9 cellular contexts compared by ENCODE assay signal in genomic region chr4:140103676-140104075, GRCh38. TPM values are rescaled to one million over a fixed set of nuclear protein-coding genes. Genes with fewer than 3 reads are reported as not detected.
A peak's percentile ranks its signal among the peaks of the same experiment; 100 is the strongest.
DNase-seq lines count a peak whose midpoint lies in the region; ATAC-seq and TF ChIP-seq lines count a peak whose summit lies in the region.
"Had no signal": no experiment of that assay in that cellular context is flagged by ENCODE, and none has a peak within 500 bp of the region (broad histone marks: within the 10 kb centered on the region; RNA-seq: fewer than 3 reads in every experiment).

No MANE protein-coding gene starts in this region.

- no peaks in the 10 kb centered on the region for H3K9me3 ChIP-seq in CD4-positive, CD25-positive, alpha-beta regulatory T cell (ENCODE audit: control insufficient read depth in 2 of 2, low read length in 2 of 2)
- no peaks in the 10 kb centered on the region for H3K9me3 ChIP-seq in Caco-2

- H3K4me1 ChIP-seq in CD4-positive, CD25-positive, alpha-beta regulatory T cell (ENCODE audit: control insufficient read depth, insufficient read depth, low read length, poor library complexity, severe bottlenecking), result peaks cover 16% of the 10 kb centered on the region
- peaks cover 9% of the 10 kb centered on the region for H3K4me1 ChIP-seq in Caco-2

- H3K27me3 ChIP-seq in CD4-positive, CD25-positive, alpha-beta regulatory T cell (ENCODE audit: control insufficient read depth, insufficient read depth, low read length), result no peaks in the 10 kb centered on the region
- H3K27me3 ChIP-seq in HL-60 (ENCODE audit: insufficient read depth, poor library complexity, severe bottlenecking), result no peaks in the 10 kb centered on the region
- H3K27me3 ChIP-seq in Caco-2 (replicated peaks; ENCODE audit: control insufficient read depth, insufficient read depth, low read length), result no peaks in the 10 kb centered on the region

- no peaks in the 10 kb centered on the region for H3K36me3 Mint-ChIP-seq in CD4-positive, CD25-positive, alpha-beta regulatory T cell
- peaks cover 5% of the 10 kb centered on the region for H3K36me3 Mint-ChIP-seq in activated T-helper 1 cell treated with anti-CD3 and anti-CD28 coated beads, Interleukin-12 subunit alpha, Interleukin-12 subunit beta, Interleukin-2, Interleukin-4 antibody, amounts not matched to agents 30 ng/mL and 10 ng/mL and 1 ng/mL, durations not matched to agents 14 hours and 24 hours and 36 hours (ENCODE audit: low read depth)
- peaks cover 5% of the 10 kb centered on the region for H3K36me3 Mint-ChIP-seq in Caco-2 (ENCODE audit: insufficient read depth, unreplicated experiment)

- BruUV-seq in Caco-2 (replicated peaks; lab: Mats Ljungman, UMichigan), result no TSS peak

- no peaks in the 10 kb centered on the region for H3K27me3 Mint-ChIP-seq in CD4-positive, CD25-positive, alpha-beta regulatory T cell
- peaks cover 19% of the 10 kb centered on the region for H3K27me3 Mint-ChIP-seq in activated T-helper 1 cell treated with anti-CD3 and anti-CD28 coated beads, Interleukin-12 subunit alpha, Interleukin-12 subunit beta, Interleukin-2, Interleukin-4 antibody, amounts not matched to agents 30 ng/mL and 10 ng/mL and 1 ng/mL, durations not matched to agents 14 hours and 24 hours and 36 hours (ENCODE audit: insufficient read depth)
- no peaks in the 10 kb centered on the region for H3K27me3 Mint-ChIP-seq in Caco-2 (ENCODE audit: insufficient read depth, unreplicated experiment)
- H3K27me3 Mint-ChIP-seq: brain had no signal

- POLR2A ChIA-PET in Caco-2 (lab: Charles Lee), result no interaction called here

- no peak overlapping the region for H3K27ac ChIP-seq in CD4-positive, CD25-positive, alpha-beta regulatory T cell (ENCODE audit: insufficient read depth, low read length, poor library complexity, severe bottlenecking)
- peak overlapping the region; percentile 35 for H3K27ac ChIP-seq in HL-60 (replicated peaks)

- H3K4me1 Mint-ChIP-seq in CD4-positive, CD25-positive, alpha-beta regulatory T cell, result peaks cover 8 to 33% (median 24%) of the 10 kb centered on the region in 4 donors
- peaks cover 72% of the 10 kb centered on the region for H3K4me1 Mint-ChIP-seq in activated T-helper 1 cell treated with anti-CD3 and anti-CD28 coated beads, Interleukin-12 subunit alpha, Interleukin-12 subunit beta, Interleukin-2, Interleukin-4 antibody, amounts not matched to agents 30 ng/mL and 10 ng/mL and 1 ng/mL, durations not matched to agents 14 hours and 24 hours and 36 hours (ENCODE audit: low read depth)
- H3K4me1 Mint-ChIP-seq in Caco-2 (ENCODE audit: low read depth, unreplicated experiment), result peaks cover 34% of the 10 kb centered on the region

- TF ChIP-seq CTCF in HL-60 (IDR thresholded peaks at IDR 0.05; ENCODE audit: insufficient read depth, low read length), result no peak
- TF ChIP-seq CTCF in Caco-2 (IDR thresholded peaks at IDR 0.05; ENCODE audit: insufficient read depth in 1 of 2, low read depth in 1 of 2, low read length in 1 of 2, severe bottlenecking in 1 of 2, unreplicated experiment in 1 of 2), result no peak

- DNase-seq in CD4-positive, CD25-positive, alpha-beta regulatory T cell, result peak in 2 of 3 donors; percentile 24 to 72
- DNase-seq in HL-60 (ENCODE audit: low read depth in 1 of 2, low spot score in 1 of 2) (peak in 1 of 2 experiments; percentile 70), COR-L47 (lab: John Stamatoyannopoulos, UW) (no peak), NCI-H2196 (lab: John Stamatoyannopoulos, UW; ENCODE audit: unreplicated experiment) (no peak), Caco-2 (no peak)
- peak; percentile 54 for DNase-seq in activated T-helper 1 cell treated with anti-CD3 and anti-CD28 coated beads, Interleukin-12 subunit alpha, Interleukin-12 subunit beta, Interleukin-2, Interleukin-4 antibody, amounts not matched to agents 30 ng/mL and 10 ng/mL and 1 ng/mL, durations not matched to agents 14 hours and 24 hours and 36 hours (ENCODE audit: low spot score)
- peak; percentile 32 to 34 for DNase-seq in stimulated activated CD4-positive, alpha-beta T cell treated with anti-CD3 and anti-CD28 coated beads, Interleukin-2, amount 100 ng/mL, for 24 hours

- ATAC-seq in CD4-positive, CD25-positive, alpha-beta regulatory T cell (ENCODE audit: low read depth in 2 of 2), result peak; percentile 79 to 80
- peak; percentile 93 for ATAC-seq in GM21390 (IDR thresholded peaks at IDR 0.05; ENCODE audit: unreplicated experiment)

- CTCF ChIA-PET in Caco-2 (lab: Charles Lee), result no interaction called here

- H3K27ac Mint-ChIP-seq in CD4-positive, CD25-positive, alpha-beta regulatory T cell, result peak overlapping the region in 1 of 3 donors; percentile 46
- peak overlapping the region; percentile 75 for H3K27ac Mint-ChIP-seq in activated T-helper 1 cell treated with anti-CD3 and anti-CD28 coated beads, Interleukin-12 subunit alpha, Interleukin-12 subunit beta, Interleukin-2, Interleukin-4 antibody, amounts not matched to agents 30 ng/mL and 10 ng/mL and 1 ng/mL, durations not matched to agents 14 hours and 24 hours and 36 hours
- no peak overlapping the region for H3K27ac Mint-ChIP-seq in Caco-2 (ENCODE audit: unreplicated experiment)

- H3K4me3 ChIP-seq in CD4-positive, CD25-positive, alpha-beta regulatory T cell (ENCODE audit: low read depth, low read length), result no peak overlapping the region
- H3K4me3 ChIP-seq in HL-60 (replicated peaks; ENCODE audit: insufficient read depth, low read length), result no peak overlapping the region
- H3K4me3 ChIP-seq in Caco-2 (ENCODE audit: low read depth, low read length), result no peak overlapping the region

- peak overlapping the region in 2 of 4 donors; percentile 16 to 39 for H3K4me3 Mint-ChIP-seq in CD4-positive, CD25-positive, alpha-beta regulatory T cell
- peak overlapping the region; percentile 39 for H3K4me3 Mint-ChIP-seq in activated T-helper 1 cell treated with anti-CD3 and anti-CD28 coated beads, Interleukin-12 subunit alpha, Interleukin-12 subunit beta, Interleukin-2, Interleukin-4 antibody, amounts not matched to agents 30 ng/mL and 10 ng/mL and 1 ng/mL, durations not matched to agents 14 hours and 24 hours and 36 hours
- H3K4me3 Mint-ChIP-seq in Caco-2 (ENCODE audit: unreplicated experiment), result no peak overlapping the region
- H3K4me3 Mint-ChIP-seq: brain had no signal

- H3K9me3 Mint-ChIP-seq in CD4-positive, CD25-positive, alpha-beta regulatory T cell, result peaks cover 0 to 2% (median 0%) of the 10 kb centered on the region in 7 donors
- no peaks in the 10 kb centered on the region for H3K9me3 Mint-ChIP-seq in activated T-helper 1 cell treated with anti-CD3 and anti-CD28 coated beads, Interleukin-12 subunit alpha, Interleukin-12 subunit beta, Interleukin-2, Interleukin-4 antibody, amounts not matched to agents 30 ng/mL and 10 ng/mL and 1 ng/mL, durations not matched to agents 14 hours and 24 hours and 36 hours
- no peaks in the 10 kb centered on the region for H3K9me3 Mint-ChIP-seq in Caco-2 (ENCODE audit: unreplicated experiment)
- H3K9me3 Mint-ChIP-seq: brain had no signal

- intact Hi-C loops in activated T-helper 1 cell treated with anti-CD3 and anti-CD28 coated beads, Interleukin-12 subunit alpha, Interleukin-12 subunit beta, Interleukin-2, Interleukin-4 antibody, amounts not matched to agents 30 ng/mL and 10 ng/mL and 1 ng/mL, durations not matched to agents 14 hours and 24 hours and 36 hours (cut with micrococcal nuclease), result loop anchor here (1.0 to 2.0 kb wide), 9 partner anchors 8 to 245 kb away; no protein-coding TSS in a partner anchor
- intact Hi-C loops in Caco-2 (cut with micrococcal nuclease; ENCODE audit: unreplicated experiment), result no loop called here

- H3K36me3 ChIP-seq in CD4-positive, CD25-positive, alpha-beta regulatory T cell (ENCODE audit: control insufficient read depth, insufficient read depth, low read length), result no peaks in the 10 kb centered on the region
- no peaks in the 10 kb centered on the region for H3K36me3 ChIP-seq in Caco-2 (ENCODE audit: control insufficient read depth, insufficient read depth, low read length)

RNA-seq across cellular contexts. Expression of gene MAML3, which starts 50.3 kb away (rescaled TPM):
- 1.1 TPM for total RNA-seq in CD4-positive, CD25-positive, alpha-beta regulatory T cell
- under 1 TPM in 3 of 4 donors, not detected in 1; 0.11 to 0.20 (median 0.13) TPM for polyA plus RNA-seq in CD4-positive, CD25-positive, alpha-beta regulatory T cell
- total RNA-seq in activated T-helper 1 cell treated with anti-CD3 and anti-CD28 coated beads, Interleukin-12 subunit alpha, Interleukin-12 subunit beta, Interleukin-2, Interleukin-4 antibody, amounts not matched to agents 30 ng/mL and 10 ng/mL and 1 ng/mL, durations not matched to agents 14 hours and 24 hours and 36 hours, result 0.32 and 0.47 TPM in 2 replicates
- total RNA-seq in Caco-2 (2022), result 12.1 TPM in 2 replicates

Comparison
In these comparisons a context has a peak if more than half of its experiments do, and no peak if none do; other contexts are left out.
1. DNase-seq: peak in CD4-positive, CD25-positive, alpha-beta regulatory T cell (2 of 3), activated T-helper 1 cell treated with anti-CD3 and anti-CD28 coated beads, Interleukin-12 subunit alpha, Interleukin-12 subunit beta, Interleukin-2, Interleukin-4 antibody, amounts not matched to agents 30 ng/mL and 10 ng/mL and 1 ng/mL, durations not matched to agents 14 hours and 24 hours and 36 hours (single experiment) and stimulated activated CD4-positive, alpha-beta T cell treated with anti-CD3 and anti-CD28 coated beads, Interleukin-2, amount 100 ng/mL, for 24 hours (2 of 2); none in COR-L47 (single experiment), NCI-H2196 (single experiment) and Caco-2 (0 of 2).